In genomic region chr3:155701882-155702465, GRCh38 we compare ENCODE assay signal across 8 cellular contexts. TPM values are rescaled to one million over a fixed set of nuclear protein-coding genes. Genes with fewer than 3 reads are reported as not detected.
A peak's percentile ranks its signal among the peaks of the same experiment; 100 is the strongest.
DNase-seq lines count a peak whose midpoint lies in the region; ATAC-seq and TF ChIP-seq lines count a peak whose summit lies in the region.

No MANE protein-coding gene starts in this region.

- H3K36me3 ChIP-seq in breast epithelium (no peaks in the 10 kb centered on the region), vagina (no peaks in the 10 kb centered on the region)

- ATAC-seq in GM18511 (IDR thresholded peaks at IDR 0.05; ENCODE audit: unreplicated experiment) = peak; percentile 78

- DNase-seq in ACHN (peak; percentile 69), HT-29 (ENCODE audit: low spot score) (peak; percentile 69), NCI-H774 (lab: John Stamatoyannopoulos, UW) (peak; percentile 76), breast epithelium (ENCODE audit: low spot score in 2 of 2) (no peak), kidney glomerular epithelial cell (lab: John Stamatoyannopoulos, UW) (peak; percentile 80), vagina (ENCODE audit: extremely low spot score in 2 of 2) (no peak)
- DNase-seq in activated T-cell treated with anti-CD3 and anti-CD28 coated beads, Interleukin-2, amount 50 U/mL, for 1 hour = no peak

- H3K4me1 ChIP-seq in breast epithelium = no peaks in the 10 kb centered on the region
- H3K4me1 ChIP-seq in vagina = no peaks in the 10 kb centered on the region

- H3K4me3 ChIP-seq in breast epithelium (no peak overlapping the region), vagina (no peak overlapping the region)

- in situ Hi-C loops in ACHN (cut with HindIII; ENCODE audit: low pct_ligation_motif_present, low pct_unique_long_range_greater_than_20kb, low sequenced_read_pairs) = loop anchor here (25.0 kb wide), 1 partner anchor 315 kb away; no protein-coding TSS in a partner anchor

- no peak overlapping the region for H3K27ac ChIP-seq in breast epithelium
- H3K27ac ChIP-seq in vagina = no peak overlapping the region

- intact Hi-C loops in breast epithelium (cut with DNase I; ENCODE audit: low total_unique reads) (loop anchor here (10.0 kb wide), 1 partner anchor 347 kb away; no protein-coding TSS in a partner anchor), vagina (cut with DNase I) (no loop called here)

- H3K9me3 ChIP-seq in breast epithelium = no peaks in the 10 kb centered on the region
- H3K9me3 ChIP-seq in vagina = no peaks in the 10 kb centered on the region

- H3K27me3 ChIP-seq in breast epithelium = no peaks in the 10 kb centered on the region
- no peaks in the 10 kb centered on the region for H3K27me3 ChIP-seq in vagina

- no peak for TF ChIP-seq POLR2A in breast epithelium (IDR thresholded peaks at IDR 0.05)
- no peak for TF ChIP-seq POLR2A in vagina (IDR thresholded peaks at IDR 0.05)

- peak; percentile 52 to 82 (median 81) for TF ChIP-seq CTCF in breast epithelium (IDR thresholded peaks at IDR 0.05)
- TF ChIP-seq CTCF in vagina (IDR thresholded peaks at IDR 0.05) = peak; percentile 70 to 80 (median 75)

RNA-seq across cellular contexts. Expression of gene PLCH1, which starts 42.9 kb away (rescaled TPM):
- 1.9 TPM in 2 replicates for total RNA-seq in HT-29 (2014; rRNA removed; shearing (Covaris generic))
- total RNA-seq in breast epithelium = 1 to 10 TPM in 2 of 3 donors, not detected in 1; 2.0 to 3.4 TPM
- 0.25 TPM for total RNA-seq in vagina

Comparison
In these comparisons a context has a peak if more than half of its experiments do, and no peak if none do; other contexts are left out.
1. DNase-seq: peak in ACHN (single experiment), HT-29 (single experiment), NCI-H774 (single experiment) and kidney glomerular epithelial cell (single experiment); none in breast epithelium (0 of 2), vagina (0 of 2) and activated T-cell treated with anti-CD3 and anti-CD28 coated beads, Interleukin-2, amount 50 U/mL, for 1 hour (single experiment).